16 cellular contexts compared by ENCODE assay signal in genomic region chr9:23538060-23538387, GRCh38.
A peak's percentile ranks its signal among the peaks of the same experiment; 100 is the strongest.
DNase-seq lines count a peak whose midpoint lies in the region; ATAC-seq, FAIRE-seq and TF ChIP-seq lines count a peak whose summit lies in the region.
"Had no signal": no experiment of that assay in that cellular context is flagged by ENCODE, and none has a peak within 500 bp of the region (broad histone marks: within the 10 kb centered on the region; RNA-seq: fewer than 3 reads in every experiment).

No MANE protein-coding gene starts in this region.

- H3K9ac ChIP-seq in GM12878 (ENCODE audit: control insufficient read depth, insufficient read depth, low read length) (no peak overlapping the region), mesenchymal stem cell (ENCODE audit: low read length) (peak overlapping the region; percentile 47)

- H4K8ac ChIP-seq in mesenchymal stem cell (ENCODE audit: low read length) = no peak overlapping the region

- H3K9me3 ChIP-seq in heart left ventricle = no peaks in the 10 kb centered on the region
- H3K9me3 ChIP-seq in GM12878 (replicated peaks; ENCODE audit: control insufficient read depth, insufficient read depth, low read length) = no peaks in the 10 kb centered on the region
- H3K9me3 ChIP-seq in mesenchymal stem cell (ENCODE audit: control insufficient read depth, low read length) = no peaks in the 10 kb centered on the region
- H3K9me3 ChIP-seq in suprapubic skin = no peaks in the 10 kb centered on the region
- H3K9me3 ChIP-seq: right lobe of liver had no signal

- H2AFZ ChIP-seq in GM12878 (ENCODE audit: control insufficient read depth, low read depth, low read length) = no peak overlapping the region
- H2AFZ ChIP-seq in mesenchymal stem cell (ENCODE audit: low read depth, low read length) = peak overlapping the region; percentile 79

- no peaks in the 10 kb centered on the region for H4K20me1 ChIP-seq in GM12878 (ENCODE audit: control insufficient read depth, insufficient read depth)

- H2AK5ac ChIP-seq in mesenchymal stem cell (ENCODE audit: low read length, severe bottlenecking) = no peak overlapping the region

- H3K4me2 ChIP-seq in GM12878 (ENCODE audit: control insufficient read depth, insufficient read depth) (no peak overlapping the region), mesenchymal stem cell (ENCODE audit: low read length, poor library complexity, severe bottlenecking) (peak overlapping the region; percentile 66)

- no peak overlapping the region for H3K27ac ChIP-seq in heart left ventricle
- no peak overlapping the region for H3K27ac ChIP-seq in GM12878 (ENCODE audit: control insufficient read depth, insufficient read depth)
- no peak overlapping the region for H3K27ac ChIP-seq in mesenchymal stem cell (ENCODE audit: low read length, poor library complexity, severe bottlenecking)
- H3K27ac ChIP-seq in suprapubic skin = no peak overlapping the region
- H3K27ac ChIP-seq: right lobe of liver, RWPE1 had no signal

- no peak overlapping the region for H3K23ac ChIP-seq in mesenchymal stem cell (ENCODE audit: low read length in 2 of 2)

- no peak overlapping the region for H2BK12ac ChIP-seq in mesenchymal stem cell (ENCODE audit: low read length in 2 of 2)

- H3K79me2 ChIP-seq in GM12878 (ENCODE audit: control insufficient read depth, insufficient read depth, low read length) = no peaks in the 10 kb centered on the region

- no peaks in the 10 kb centered on the region for H3K79me1 ChIP-seq in mesenchymal stem cell (replicated peaks; ENCODE audit: low read length, poor library complexity, severe bottlenecking)

- TF ChIP-seq POLR2A in heart left ventricle (IDR thresholded peaks at IDR 0.05) (no peak), GM12878 (IDR thresholded peaks at IDR 0.05; ENCODE audit: low read depth, low read length) (no peak), suprapubic skin (IDR thresholded peaks at IDR 0.05) (no peak), GM12891 (IDR thresholded peaks at IDR 0.05; ENCODE audit: low read depth, low read length) (no peak)

- H2BK5ac ChIP-seq in mesenchymal stem cell (ENCODE audit: low read depth, low read length, poor library complexity, severe bottlenecking) = no peak overlapping the region

- H3K4ac ChIP-seq in mesenchymal stem cell (ENCODE audit: low read depth in 1 of 2, low read length in 2 of 2) = no peak overlapping the region

- H4K91ac ChIP-seq in mesenchymal stem cell (ENCODE audit: low read length) = no peak overlapping the region

- CTCF ChIA-PET in GM12878 (lab: Yijun Ruan, JAX) = interaction anchor here (1.0 to 1.4 kb wide), 5 partner anchors 11 to 59 kb away, joined by 3 to 5 read pairs (median 4); no protein-coding TSS in a partner anchor

- DNase-seq in heart left ventricle (no peak), cardiac septum (ENCODE audit: low spot score) (no peak), GM12878 (ENCODE audit: low read depth, low spot score) (no peak), mesenchymal stem cell (no peak), suprapubic skin (ENCODE audit: low spot score in 2 of 2) (no peak), KG1 (lab: John Stamatoyannopoulos, UW) (no peak), GM12891 (ENCODE audit: insufficient read length, low spot score) (no peak)
- DNase-seq in activated T-cell treated with anti-CD3 and anti-CD28 coated beads, Interleukin-2, amount 50 U/mL, for 48 hours = no peak
- DNase-seq: activated CD4-positive, alpha-beta T cell treated with anti-CD3 and anti-CD28 coated beads, Interleukin-2, amount 50 U/mL, for 48 hours; CD4-positive, CD25-positive, alpha-beta regulatory T cell; GDM1; IMR-90; NCI-H1092; right lobe of liver; stimulated activated naive CD8-positive, alpha-beta T cell treated with anti-CD3 and anti-CD28 coated beads, Interleukin-15, amount 100 ng/mL, for 72 hours had no signal

- POLR2A ChIA-PET in GM12878 (lab: Charles Lee) = interaction anchor here (0.6 kb wide), 1 partner anchor 9 kb away, joined by 3 read pairs; no protein-coding TSS in a partner anchor

- no peak for FAIRE-seq in GM12878 (lab: Jason Lieb, UNC)
- FAIRE-seq in GM12891 (lab: Jason Lieb, UNC) = no peak

- SMC1A ChIA-PET in GM12878 (lab: Charles Lee; ENCODE audit: uncharacterized antibody, unreplicated experiment) = interaction anchor here (0.8 to 1.8 kb wide), 12 partner anchors 8 to 628 kb away, joined by 3 to 6 read pairs (median 3); no protein-coding TSS in a partner anchor

- H3K4me1 ChIP-seq in heart left ventricle (peaks cover 0 to 14% (median 0%) of the 10 kb centered on the region in 12 donors), GM12878 (ENCODE audit: control insufficient read depth, insufficient read depth, low read length) (no peaks in the 10 kb centered on the region), mesenchymal stem cell (ENCODE audit: control insufficient read depth, insufficient read depth, low read depth, low read length) (peaks cover 6% of the 10 kb centered on the region), suprapubic skin (no peaks in the 10 kb centered on the region)

- intact Hi-C loops in heart left ventricle (cut with DNase I) = no loop called here
- intact Hi-C loops in cardiac septum (cut with DNase I) = no loop called here
- intact Hi-C loops in GM12878 (cut with micrococcal nuclease; ENCODE audit: unreplicated experiment) = no loop called here

- H2BK15ac ChIP-seq in mesenchymal stem cell (ENCODE audit: low read depth, poor library complexity, severe bottlenecking) = no peak overlapping the region

- TF ChIP-seq RAD21 in GM12878 (IDR thresholded peaks at IDR 0.05; ENCODE audit: insufficient read depth, low read depth, low read length) = no peak

- TF ChIP-seq EP300 in GM12878 (IDR thresholded peaks at IDR 0.05; ENCODE audit: borderline replicate concordance in 1 of 2, control insufficient read depth in 1 of 2, low read depth in 2 of 2, low read length in 2 of 2) = no peak
- no peak for TF ChIP-seq EP300 in suprapubic skin (IDR thresholded peaks at IDR 0.05)

- H3K4me3 ChIP-seq in heart left ventricle = peak overlapping the region in 10 of 12 donors; percentile 15 to 50 (median 32)
- no peak overlapping the region for H3K4me3 ChIP-seq in GM12878
- peak overlapping the region in 1 of 2 experiments; percentile 66 for H3K4me3 ChIP-seq in mesenchymal stem cell (ENCODE audit: insufficient read depth in 1 of 2, low read depth in 1 of 2, low read length in 2 of 2)
- peak overlapping the region; percentile 25 for H3K4me3 ChIP-seq in suprapubic skin

- H3K36me3 ChIP-seq in heart left ventricle (no peaks in the 10 kb centered on the region), GM12878 (ENCODE audit: control insufficient read depth in 2 of 2, insufficient read depth in 2 of 2, low read length in 1 of 2) (no peaks in the 10 kb centered on the region), mesenchymal stem cell (ENCODE audit: control insufficient read depth in 1 of 2, insufficient read depth in 2 of 2, low read depth in 1 of 2, low read length in 2 of 2) (no peaks in the 10 kb centered on the region), suprapubic skin (no peaks in the 10 kb centered on the region)
- H3K36me3 ChIP-seq: right lobe of liver had no signal

- TF ChIP-seq CTCF in heart left ventricle (IDR thresholded peaks at IDR 0.05) (no peak), GM12878 (IDR thresholded peaks at IDR 0.05 in 2 of 3, conservative IDR thresholded peaks at IDR 0.05 in 1 of 3; ENCODE audit: control insufficient read depth in 2 of 3, extremely low read depth in 1 of 3, insufficient read depth in 1 of 3, low read depth in 3 of 3, low read length in 3 of 3) (no peak), suprapubic skin (IDR thresholded peaks at IDR 0.05) (no peak)

- no peak overlapping the region for H3K18ac ChIP-seq in mesenchymal stem cell (ENCODE audit: low read depth in 1 of 2, low read length in 2 of 2)

- no peak overlapping the region for H2BK120ac ChIP-seq in mesenchymal stem cell (ENCODE audit: low read depth, low read length)

- H3K27me3 ChIP-seq in heart left ventricle = no peaks in the 10 kb centered on the region
- no peaks in the 10 kb centered on the region for H3K27me3 ChIP-seq in GM12878 (replicated peaks in 1 of 2; ENCODE audit: control insufficient read depth in 2 of 2, insufficient read depth in 2 of 2, low read length in 1 of 2)
- no peaks in the 10 kb centered on the region for H3K27me3 ChIP-seq in mesenchymal stem cell (ENCODE audit: control insufficient read depth in 1 of 2, insufficient read depth in 1 of 2, low read length in 2 of 2)
- no peaks in the 10 kb centered on the region for H3K27me3 ChIP-seq in suprapubic skin
- H3K27me3 ChIP-seq: right lobe of liver had no signal

- H3K14ac ChIP-seq in mesenchymal stem cell (ENCODE audit: low read length in 2 of 2) = no peak overlapping the region

- no TSS peak for BruUV-seq in GM12878 (replicated peaks; lab: Mats Ljungman, UMichigan)

- RAD21 ChIA-PET in GM12878 (lab: Charles Lee; ENCODE audit: unreplicated experiment) = interaction anchor here (2.4 kb wide), 1 partner anchor 14 kb away, joined by 6 read pairs; no protein-coding TSS in a partner anchor

- in situ Hi-C loops in GM12878 (cut with MboI) = no loop called here

- WGBS in heart left ventricle, 4 donors = 46 to 60% (median 54%) methylated on average over 11 of the region's 11 CpGs
- 62% methylated on average over 9 of the region's 11 CpGs for WGBS in GM12878 (ENCODE audit: insufficient coverage, insufficient replicate concordance, low lambda C conversion rate, missing lambda C conversion rate)
- WGBS in mesenchymal stem cell = 31% methylated on average over 11 of the region's 11 CpGs
- WGBS in suprapubic skin = 58% methylated on average over 11 of the region's 11 CpGs

- ATAC-seq in heart left ventricle (no peak), GM12878 (peak; percentile 58)
- ATAC-seq: stimulated activated naive CD8-positive, alpha-beta T cell treated with anti-CD3 and anti-CD28 coated beads, Interleukin-15, amount 100 ng/mL, for 72 hours had no signal

TF ChIP-seq in GM12878, 131 proteins besides CTCF, POLR2A, EP300 and RAD21 (continues in another document):
- TF ChIP-seq ZBED1 (IDR thresholded peaks at IDR 0.05; ENCODE audit: borderline replicate concordance) (no peak), ZNF217 (IDR thresholded peaks at IDR 0.05) (no peak)

TF ChIP-seq in GM12891, 5 proteins besides CTCF, POLR2A, EP300 and RAD21:
- TF ChIP-seq POLR2AphosphoS5 (IDR thresholded peaks at IDR 0.05; ENCODE audit: low read depth, low read length) = no peak
- no peak for TF ChIP-seq POU2F2 (IDR thresholded peaks at IDR 0.05; ENCODE audit: low read depth, low read length)
- TF ChIP-seq PAX5 (IDR thresholded peaks at IDR 0.05; ENCODE audit: insufficient read depth, low read length, severe bottlenecking) = no peak
- TF ChIP-seq SPI1 (IDR thresholded peaks at IDR 0.05; ENCODE audit: low read depth, low read length) = no peak
- no peak for TF ChIP-seq TAF1 (IDR thresholded peaks at IDR 0.05; ENCODE audit: low read depth, low read length)
